In the genomic region with DNA sequence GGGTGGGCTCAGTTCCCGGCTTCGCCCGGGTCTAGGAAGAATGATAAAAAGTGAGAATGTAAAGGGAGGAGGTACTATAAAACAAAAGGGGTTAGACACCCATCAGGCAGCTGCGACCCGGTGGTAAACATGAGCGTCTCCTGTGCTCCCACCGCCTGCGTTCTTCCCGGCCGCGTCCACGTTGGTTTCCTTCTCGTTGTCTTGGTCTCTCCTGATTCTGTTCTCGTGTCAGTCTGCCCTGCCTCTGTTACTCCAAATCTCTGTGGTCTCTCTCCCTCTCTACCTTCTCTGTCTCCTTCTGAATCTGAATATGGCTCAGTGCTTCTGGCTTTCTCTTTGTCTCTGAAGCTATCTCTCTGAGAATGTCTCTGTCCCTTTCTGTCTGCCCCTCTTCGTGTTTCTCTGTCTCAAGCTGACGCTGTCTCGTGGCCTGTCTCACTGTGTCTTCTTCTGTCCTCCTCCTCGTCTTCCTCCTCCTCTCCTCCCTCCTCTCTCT, we compare ENCODE assay signal across 9 cellular contexts. TPM values are rescaled to one million over a fixed set of nuclear protein-coding genes. Genes with fewer than 3 reads are reported as not detected.
DNase-seq lines count a peak whose midpoint lies in the region; ATAC-seq, FAIRE-seq and TF ChIP-seq lines count a peak whose summit lies in the region.
"Had no signal": no experiment of that assay in that cellular context is flagged by ENCODE, and none has a peak within 500 bp of the region (broad histone marks: within the 10 kb centered on the region; RNA-seq: fewer than 3 reads in every experiment).

No MANE protein-coding gene starts in this region.

- TF ChIP-seq RAD21 in A549 (conservative IDR thresholded peaks at IDR 0.05 in 1 of 2, IDR thresholded peaks at IDR 0.05 in 1 of 2) = no peak

- ATAC-seq in A549 = no peak
- no peak for ATAC-seq in GM21447 (IDR thresholded peaks at IDR 0.05; ENCODE audit: unreplicated experiment)
- ATAC-seq in HG03159 (IDR thresholded peaks at IDR 0.05; ENCODE audit: unreplicated experiment) = no peak

- no peaks in the 10 kb centered on the region for H3K36me3 ChIP-seq in muscle layer of colon (ENCODE audit: insufficient read depth, low read length)

- FAIRE-seq in A549 (lab: Jason Lieb, UNC) = no peak

- H3K9ac ChIP-seq in muscle layer of colon (ENCODE audit: low read length) = no peak overlapping the region

- no peak for TF ChIP-seq EP300 in A549 (IDR thresholded peaks at IDR 0.05)

- H3K4me1 ChIP-seq in A549 = peaks cover 13% of the 10 kb centered on the region; the same call in 2 of the 3 replicates
- H3K4me1 ChIP-seq in muscle layer of colon (ENCODE audit: insufficient read depth, low read length) = peaks cover 24% of the 10 kb centered on the region

- CTCF ChIA-PET in A549 (lab: Yijun Ruan, JAX) (interaction anchor here (0.6 kb wide), 1 partner anchor 30 kb away, joined by 3 read pairs; no protein-coding TSS in a partner anchor), RWPE1 (lab: Yijun Ruan, JAX) (no interaction called here)

- DNase-seq in A549 (ENCODE audit: low read depth in 1 of 2, low spot score in 1 of 2) (no peak), GM10266 (ENCODE audit: extremely low spot score) (peak; percentile 67), astrocyte of the hippocampus (ENCODE audit: low read depth, low spot score) (peak; percentile 52), superior temporal gyrus (ENCODE audit: extremely low spot score) (no peak), RWPE1 (ENCODE audit: low spot score) (no peak)
- DNase-seq: NCI-H2107 had no signal

- no peaks in the 10 kb centered on the region for H3K9me3 ChIP-seq in A549
- no peaks in the 10 kb centered on the region for H3K9me3 ChIP-seq in muscle layer of colon (ENCODE audit: low read length)

- POLR2A ChIA-PET in A549 (lab: Yijun Ruan, JAX) (no interaction called here), RWPE1 (lab: Yijun Ruan, JAX; ENCODE audit: low non-redundant PET) (no interaction called here)

- H3K4me3 ChIP-seq in A549 (no peak overlapping the region; the same call in 2 of the 3 replicates), muscle layer of colon (ENCODE audit: low read depth in 1 of 2, low read length in 2 of 2) (peak overlapping the region in 1 of 2 donors; percentile 56)

- 89% methylated on average over 18 of the region's 18 CpGs for WGBS in A549 (ENCODE audit: missing lambda C conversion rate)

- TF ChIP-seq POLR2A in A549 (IDR thresholded peaks at IDR 0.05; ENCODE audit: low read length) = no peak

- TF ChIP-seq CTCF in A549 (IDR thresholded peaks at IDR 0.05) = no peak
- no peak for TF ChIP-seq CTCF in GM10266 (IDR thresholded peaks at IDR 0.05; ENCODE audit: control insufficient read depth, insufficient read depth, low read depth, missing control alignments)
- no peak for TF ChIP-seq CTCF in RWPE1 (conservative IDR thresholded peaks at IDR 0.05; ENCODE audit: low read depth)

- H3K4me2 ChIP-seq in A549 = peak overlapping the region; percentile 99

- H3K27me3 ChIP-seq in muscle layer of colon (ENCODE audit: control insufficient read depth in 1 of 2, insufficient read depth in 2 of 2, low read length in 2 of 2) = no peaks in the 10 kb centered on the region

- peak overlapping the region; percentile 78 to 89; a peak in 4 of 6 replicates for H3K27ac ChIP-seq in A549
- H3K27ac ChIP-seq in muscle layer of colon (ENCODE audit: low read depth, low read length) = peak overlapping the region; percentile 12
- H3K27ac ChIP-seq in RWPE1 = no peak overlapping the region

TF ChIP-seq in A549, 52 proteins besides CTCF, POLR2A, EP300 and RAD21:
- TF ChIP-seq ZFP36 (IDR thresholded peaks at IDR 0.05; ENCODE audit: borderline replicate concordance, partially characterized antibody) (no peak), HDAC2 (IDR thresholded peaks at IDR 0.05) (no peak), RCOR1 (IDR thresholded peaks at IDR 0.05; ENCODE audit: low read depth, low read length) (no peak), RNF2 (IDR thresholded peaks at IDR 0.05; ENCODE audit: borderline replicate concordance, low read depth) (no peak), MAFK (IDR thresholded peaks at IDR 0.05; ENCODE audit: partially characterized antibody) (no peak), HEYL (CRISPR knock-in tag; IDR thresholded peaks at IDR 0.05) (no peak), SREBF2 (IDR thresholded peaks at IDR 0.05) (no peak), KDM5A (IDR thresholded peaks at IDR 0.05) (no peak), MYC (IDR thresholded peaks at IDR 0.05; ENCODE audit: borderline replicate concordance, low read length) (no peak), NFE2L2 (conservative IDR thresholded peaks at IDR 0.05; ENCODE audit: low read length) (no peak), HOXA7 (CRISPR knock-in tag; IDR thresholded peaks at IDR 0.05) (no peak), NR3C1 (IDR thresholded peaks at IDR 0.05) (no peak)
- TF ChIP-seq, protein P1, sequence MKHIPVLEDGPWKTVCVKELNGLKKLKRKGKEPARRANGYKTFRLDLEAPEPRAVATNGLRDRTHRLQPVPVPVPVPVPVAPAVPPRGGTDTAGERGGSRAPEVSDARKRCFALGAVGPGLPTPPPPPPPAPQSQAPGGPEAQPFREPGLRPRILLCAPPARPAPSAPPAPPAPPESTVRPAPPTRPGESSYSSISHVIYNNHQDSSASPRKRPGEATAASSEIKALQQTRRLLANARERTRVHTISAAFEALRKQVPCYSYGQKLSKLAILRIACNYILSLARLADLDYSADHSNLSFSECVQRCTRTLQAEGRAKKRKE (CRISPR knock-in tag; IDR thresholded peaks at IDR 0.05; ENCODE audit: low read depth) = no peak
- TF ChIP-seq, protein P2, sequence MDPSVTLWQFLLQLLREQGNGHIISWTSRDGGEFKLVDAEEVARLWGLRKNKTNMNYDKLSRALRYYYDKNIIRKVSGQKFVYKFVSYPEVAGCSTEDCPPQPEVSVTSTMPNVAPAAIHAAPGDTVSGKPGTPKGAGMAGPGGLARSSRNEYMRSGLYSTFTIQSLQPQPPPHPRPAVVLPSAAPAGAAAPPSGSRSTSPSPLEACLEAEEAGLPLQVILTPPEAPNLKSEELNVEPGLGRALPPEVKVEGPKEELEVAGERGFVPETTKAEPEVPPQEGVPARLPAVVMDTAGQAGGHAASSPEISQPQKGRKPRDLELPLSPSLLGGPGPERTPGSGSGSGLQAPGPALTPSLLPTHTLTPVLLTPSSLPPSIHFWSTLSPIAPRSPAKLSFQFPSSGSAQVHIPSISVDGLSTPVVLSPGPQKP (IDR thresholded peaks at IDR 0.05; ENCODE audit: low read depth, low read length) = no peak
- TF ChIP-seq, protein P3, sequence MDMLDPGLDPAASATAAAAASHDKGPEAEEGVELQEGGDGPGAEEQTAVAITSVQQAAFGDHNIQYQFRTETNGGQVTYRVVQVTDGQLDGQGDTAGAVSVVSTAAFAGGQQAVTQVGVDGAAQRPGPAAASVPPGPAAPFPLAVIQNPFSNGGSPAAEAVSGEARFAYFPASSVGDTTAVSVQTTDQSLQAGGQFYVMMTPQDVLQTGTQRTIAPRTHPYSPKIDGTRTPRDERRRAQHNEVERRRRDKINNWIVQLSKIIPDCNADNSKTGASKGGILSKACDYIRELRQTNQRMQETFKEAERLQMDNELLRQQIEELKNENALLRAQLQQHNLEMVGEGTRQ (IDR thresholded peaks at IDR 0.05) = no peak
- TF ChIP-seq, protein P4, sequence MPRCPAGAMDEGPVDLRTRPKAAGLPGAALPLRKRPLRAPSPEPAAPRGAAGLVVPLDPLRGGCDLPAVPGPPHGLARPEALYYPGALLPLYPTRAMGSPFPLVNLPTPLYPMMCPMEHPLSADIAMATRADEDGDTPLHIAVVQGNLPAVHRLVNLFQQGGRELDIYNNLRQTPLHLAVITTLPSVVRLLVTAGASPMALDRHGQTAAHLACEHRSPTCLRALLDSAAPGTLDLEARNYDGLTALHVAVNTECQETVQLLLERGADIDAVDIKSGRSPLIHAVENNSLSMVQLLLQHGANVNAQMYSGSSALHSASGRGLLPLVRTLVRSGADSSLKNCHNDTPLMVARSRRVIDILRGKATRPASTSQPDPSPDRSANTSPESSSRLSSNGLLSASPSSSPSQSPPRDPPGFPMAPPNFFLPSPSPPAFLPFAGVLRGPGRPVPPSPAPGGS (IDR thresholded peaks at IDR 0.05) = no peak
- TF ChIP-seq, protein P5, sequence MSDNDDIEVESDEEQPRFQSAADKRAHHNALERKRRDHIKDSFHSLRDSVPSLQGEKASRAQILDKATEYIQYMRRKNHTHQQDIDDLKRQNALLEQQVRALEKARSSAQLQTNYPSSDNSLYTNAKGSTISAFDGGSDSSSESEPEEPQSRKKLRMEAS (IDR thresholded peaks at IDR 0.05) = no peak

RNA-seq across cellular contexts. Expression of a gene that starts 41.6 kb away (rescaled TPM):
- polyA plus RNA-seq in A549 (2011; rRNA removed) (2.6 and 3.2 TPM in 2 replicates), A549 (2017; fragmentation: RNase III; extraction: RNeasy Plus Mini Kit Qiagen cat#74134 plus additional on column Dnase treatment) (12.5 to 14.5 TPM (median 14.2 TPM) in 3 replicates)
- polyA plus RNA-seq in A549 (2012; cell fraction: cytosol; rRNA removed) = 8.7 and 13.3 TPM in 2 replicates
- 12.8 and 21.3 TPM in 2 replicates for polyA plus RNA-seq in A549 (2012; cell fraction: nucleus; rRNA removed)
- 4.1 and 5.5 TPM in 2 replicates for polyA minus RNA-seq in A549 (2011; rRNA and poly(A)+ RNA removed)

Comparison
In these comparisons a context has a peak if more than half of its experiments do, and no peak if none do; other contexts are left out.
1. DNase-seq: peak in GM10266 (single experiment) and astrocyte of the hippocampus (single experiment); none in A549 (0 of 2), superior temporal gyrus (single experiment) and RWPE1 (single experiment).